Comparison of ENCODE assay signal across 25 cellular contexts in the genomic region with DNA sequence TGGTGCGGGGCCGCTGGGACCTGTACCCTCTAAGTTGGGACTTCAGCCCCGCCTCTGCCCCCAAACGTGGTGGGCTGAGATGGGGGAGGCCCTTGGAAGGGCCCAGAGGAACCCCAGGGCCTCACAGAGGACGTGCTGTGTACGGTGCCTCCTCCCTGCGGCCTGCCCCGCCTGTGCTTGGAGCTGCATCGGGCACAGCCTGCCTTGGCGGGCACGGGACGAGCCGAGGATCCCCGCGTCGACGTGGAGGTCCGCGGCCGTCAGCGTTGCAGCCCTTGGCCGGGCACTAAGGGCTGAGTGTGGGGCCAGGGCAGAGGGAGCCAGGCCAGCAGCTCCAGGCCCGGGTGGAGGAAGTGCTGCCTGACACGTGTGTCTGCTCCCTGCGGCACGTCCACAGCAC.
"Had no signal": no experiment of that assay in that cellular context is flagged by ENCODE, and none has a peak within 500 bp of the region (broad histone marks: within the 10 kb centered on the region; RNA-seq: fewer than 3 reads in every experiment).

No MANE protein-coding gene starts in this region.

- FAIRE-seq: small intestine had no signal

- H3K9ac ChIP-seq: parathyroid adenoma had no signal

- H3K9me3 ChIP-seq: ovary, psoas muscle, right lobe of liver, suprapubic skin, testis, upper lobe of right lung, uterus had no signal

- H2AFZ ChIP-seq: parathyroid adenoma had no signal

- H3K27ac ChIP-seq: ovary, parathyroid adenoma, psoas muscle, right lobe of liver, sigmoid colon, suprapubic skin, testis, tibial artery, transverse colon, upper lobe of right lung, uterus had no signal

- H3K79me2 ChIP-seq: parathyroid adenoma had no signal

- H3K27me3 ChIP-seq: ovary, right lobe of liver, suprapubic skin, testis, transverse colon, upper lobe of right lung, uterus had no signal

- DNase-seq: naive thymus-derived CD8-positive, alpha-beta T cell; nephron progenitor cell; occipital lobe; ovary; posterior cingulate gyrus; psoas muscle; right lobe of liver; sigmoid colon; stimulated activated CD4-positive, alpha-beta T cell treated with anti-CD3 and anti-CD28 coated beads, Interleukin-15, amount 100 ng/mL, for 24 hours; stimulated activated CD4-positive, alpha-beta T cell treated with anti-CD3 and anti-CD28 coated beads, Interleukin-2, amount 100 ng/mL, for 24 hours; stimulated activated CD4-positive, alpha-beta T cell treated with anti-CD3 and anti-CD28 coated beads, Interleukin-2, amount 100 ng/mL, for 48 hours; stimulated activated CD4-positive, alpha-beta T cell treated with anti-CD3 and anti-CD28 coated beads, Interleukin-4, amount 100 ng/mL, for 24 hours; stimulated activated naive CD4-positive, alpha-beta T cell; stimulated activated naive CD8-positive, alpha-beta T cell treated with anti-CD3 and anti-CD28 coated beads, Interleukin-15, amount 100 ng/mL, for 72 hours; stimulated activated naive CD8-positive, alpha-beta T cell treated with anti-CD3 and anti-CD28 coated beads, Interleukin-15, Interleukin-2, amounts not matched to agents 100 U/mL and 50 U/mL, for 24 hours; substantia nigra; testis; tibial artery; transverse colon; upper lobe of right lung; uterus had no signal

- H3K4me1 ChIP-seq: parathyroid adenoma, psoas muscle, right lobe of liver, sigmoid colon, suprapubic skin, testis, tibial artery, upper lobe of right lung, uterus had no signal

- H3K4me3 ChIP-seq: ovary, psoas muscle, right lobe of liver, sigmoid colon, suprapubic skin, testis, tibial artery, transverse colon, upper lobe of right lung, uterus had no signal

- H3K36me3 ChIP-seq: ovary, right lobe of liver, sigmoid colon, suprapubic skin, tibial artery, transverse colon, upper lobe of right lung, uterus had no signal

- ATAC-seq: naive thymus-derived CD8-positive, alpha-beta T cell; psoas muscle; stimulated activated memory B cell treated with anti-CD40 and anti-IgM and Interleukin-4, amounts not matched to agents 10 μg/mL and 1 μg/mL and 100 μg/mL, for 72 hours; stimulated activated naive CD8-positive, alpha-beta T cell treated with anti-CD3 and anti-CD28 coated beads, Interleukin-15, amount 100 ng/mL, for 72 hours; stimulated activated naive CD8-positive, alpha-beta T cell treated with anti-CD3 and anti-CD28 coated beads, Interleukin-15, Interleukin-2, amounts not matched to agents 100 U/mL and 50 U/mL, for 24 hours; upper lobe of right lung had no signal
